Comparison of ENCODE assay signal across 8 cellular contexts in genomic region chr5:111550282-111551020, GRCh38. TPM values are rescaled to one million over a fixed set of nuclear protein-coding genes. Genes with fewer than 3 reads are reported as not detected.
A peak's percentile ranks its signal among the peaks of the same experiment; 100 is the strongest.
DNase-seq lines count a peak whose midpoint lies in the region; TF ChIP-seq lines count a peak whose summit lies in the region.

No MANE protein-coding gene starts in this region.

- H3K27ac ChIP-seq in parathyroid adenoma (peak overlapping the region; percentile 50), transverse colon (peak overlapping the region in 1 of 4 donors; percentile 34)

- intact Hi-C loops in transverse colon (cut with DNase I; ENCODE audit: low total_unique reads) = loop anchor here (5.0 kb wide), 1 partner anchor 597 kb away; no protein-coding TSS in a partner anchor

- in situ Hi-C loops in G401 (cut with HindIII; ENCODE audit: low sequenced_read_pairs) = no loop called here
- in situ Hi-C loops in transverse colon (cut with MboI; ENCODE audit: low pct_ligation_motif_present in 1 of 4, low pct_unique_long_range_greater_than_20kb in 1 of 4, low sequenced_read_pairs in 3 of 4) = loop anchor here in 3 of 4 donors (5.0 to 10.0 kb wide), 2 partner anchors 592 to 594 kb away; no protein-coding TSS in a partner anchor

- TF ChIP-seq EP300 in transverse colon (IDR thresholded peaks at IDR 0.05; ENCODE audit: low read depth) = no peak

- H3K4me1 ChIP-seq in parathyroid adenoma (peaks cover 22% of the 10 kb centered on the region), transverse colon (peaks cover 0 to 14% (median 0%) of the 10 kb centered on the region in 4 donors)

- H3K4me3 ChIP-seq in parathyroid adenoma (ENCODE audit: low read depth, low read length) = no peak overlapping the region
- no peak overlapping the region for H3K4me3 ChIP-seq in transverse colon

- H3K79me2 ChIP-seq in parathyroid adenoma = no peaks in the 10 kb centered on the region

- H3K9ac ChIP-seq in parathyroid adenoma = no peak overlapping the region

- H3K9me3 ChIP-seq in parathyroid adenoma (ENCODE audit: control insufficient read depth, low read length) = no peaks in the 10 kb centered on the region
- H3K9me3 ChIP-seq in transverse colon = no peaks in the 10 kb centered on the region

- no peak for TF ChIP-seq POLR2A in transverse colon (IDR thresholded peaks at IDR 0.05)

- H2AFZ ChIP-seq in parathyroid adenoma = peak overlapping the region; percentile 62

- H3K36me3 ChIP-seq in parathyroid adenoma (ENCODE audit: control insufficient read depth, insufficient read depth, low read length) (no peaks in the 10 kb centered on the region), transverse colon (no peaks in the 10 kb centered on the region)

- TF ChIP-seq CTCF in parathyroid adenoma (IDR thresholded peaks at IDR 0.05) (peak; percentile 72), transverse colon (IDR thresholded peaks at IDR 0.05) (peak; percentile 59 to 69 (median 64))

- H3K27me3 ChIP-seq in parathyroid adenoma (ENCODE audit: control insufficient read depth, insufficient read depth, low read length) (no peaks in the 10 kb centered on the region), transverse colon (no peaks in the 10 kb centered on the region)

- no peak overlapping the region for H3K4me2 ChIP-seq in parathyroid adenoma (ENCODE audit: low read length)

- 26 to 30% methylated on average over 1 to 8 of the region's 8 CpGs for WGBS in transverse colon (ENCODE audit: low coverage in 1 of 2), 2 donors

- DNase-seq in G401 (ENCODE audit: low spot score) (peak; percentile 92), GOT3 (lab: John Stamatoyannopoulos, UW) (peak; percentile 81), LoVo (ENCODE audit: low spot score) (peak; percentile 77), SHP77 treated with DMSO at 0.1 percent for 48 hours (lab: John Stamatoyannopoulos, UW) (peak; percentile 50), glomerular endothelial cell (ENCODE audit: extremely low read depth, low read depth, low spot score) (peak; percentile 95), transverse colon (peak; percentile 72)
- peak; percentile 67 for DNase-seq in activated gamma-delta T cell treated with anti-CD3 and anti-CD28 coated beads, Interleukin-2, amount 50 U/mL, for 16 hours (ENCODE audit: low read depth)

RNA-seq across cellular contexts. Expression of gene STARD4, which starts 38.1 kb away (rescaled TPM):
- 32.0 and 61.8 TPM in 2 replicates for total RNA-seq in G401 (2014; rRNA removed; shearing (Covaris generic))
- 46.4 and 74.7 TPM in 2 replicates for total RNA-seq in glomerular endothelial cell
- 100 to 1,000 TPM in 1 of 4 donors, 10 to 100 TPM in 3; 12.0 to 178 (median 19.3) TPM for total RNA-seq in transverse colon
